ENCODE assay signal across 13 cellular contexts in genomic region chr4:76623217-76624060, GRCh38.
DNase-seq lines count a peak whose midpoint lies in the region; ATAC-seq and TF ChIP-seq lines count a peak whose summit lies in the region.
"Had no signal": no experiment of that assay in that cellular context is flagged by ENCODE, and none has a peak within 500 bp of the region (broad histone marks: within the 10 kb centered on the region; RNA-seq: fewer than 3 reads in every experiment).

No MANE protein-coding gene starts in this region.

- H3K9me3 ChIP-seq in ascending aorta (no peaks in the 10 kb centered on the region), hepatocyte (ENCODE audit: low read depth) (no peaks in the 10 kb centered on the region), sigmoid colon (no peaks in the 10 kb centered on the region), adrenal gland (replicated peaks in 1 of 3) (no peaks in the 10 kb centered on the region)
- H3K9me3 ChIP-seq: MG63 had no signal

- H3K9me2 ChIP-seq in hepatocyte (replicated peaks; ENCODE audit: insufficient read depth), result no peaks in the 10 kb centered on the region

- peak overlapping the region; percentile 67 for H3K4me2 ChIP-seq in hepatocyte

- TF ChIP-seq CTCF in ascending aorta (IDR thresholded peaks at IDR 0.05) (no peak), hepatocyte (IDR thresholded peaks at IDR 0.05; ENCODE audit: poor library complexity) (no peak), sigmoid colon (IDR thresholded peaks at IDR 0.05) (no peak), adrenal gland (IDR thresholded peaks at IDR 0.05) (no peak)

- ATAC-seq in HG02798 (IDR thresholded peaks at IDR 0.05; ENCODE audit: poor library complexity, unreplicated experiment), result no peak
- ATAC-seq in HG02610 (IDR thresholded peaks at IDR 0.05; ENCODE audit: unreplicated experiment), result no peak
- ATAC-seq: activated naive CD8-positive, alpha-beta T cell treated with anti-CD3 and anti-CD28 coated beads, Interleukin-2, amount 50 U/mL, for 24 hours; Panc1 had no signal

- H3K4me3 ChIP-seq in ascending aorta, result peak overlapping the region in 1 of 2 donors; percentile 34
- H3K4me3 ChIP-seq in hepatocyte, result no peak overlapping the region
- peak overlapping the region in 2 of 4 donors; percentile 21 to 26 for H3K4me3 ChIP-seq in sigmoid colon
- H3K4me3 ChIP-seq in adrenal gland, result peak overlapping the region in 1 of 4 donors; percentile 37
- H3K4me3 ChIP-seq: MG63 had no signal

- no peak for TF ChIP-seq EP300 in sigmoid colon (IDR thresholded peaks at IDR 0.05)

- H2AFZ ChIP-seq in hepatocyte, result no peak overlapping the region

- no peak for TF ChIP-seq POLR2A in sigmoid colon (IDR thresholded peaks at IDR 0.05)
- TF ChIP-seq POLR2A in adrenal gland (IDR thresholded peaks at IDR 0.05), result no peak

- 56% methylated on average over 4 of the region's 4 CpGs for WGBS in hepatocyte (ENCODE audit: low lambda C conversion rate, missing lambda C conversion rate)
- 71 to 74% methylated on average over 4 of the region's 4 CpGs for whole genome bisulfite sequencing in sigmoid colon, 2 donors
- 74 to 93% (median 83%) methylated on average over 4 of the region's 4 CpGs for WGBS in adrenal gland, 4 donors

- DNase-seq in ELR (ENCODE audit: low read depth) (peak; percentile 21), ascending aorta (ENCODE audit: low spot score in 2 of 2) (no peak), hepatocyte (ENCODE audit: low spot score) (no peak), sigmoid colon (no peak), GF-D8 (lab: John Stamatoyannopoulos, UW) (no peak), adrenal gland (no peak)
- DNase-seq: activated naive CD8-positive, alpha-beta T cell treated with anti-CD3 and anti-CD28 coated beads, Interleukin-2, amount 50 U/mL, for 24 hours; GDM1; small intestine had no signal

- no peaks in the 10 kb centered on the region for H4K20me1 ChIP-seq in hepatocyte (ENCODE audit: insufficient read depth, poor library complexity, severe bottlenecking)

- H3K27me3 ChIP-seq in ascending aorta, result no peaks in the 10 kb centered on the region
- no peaks in the 10 kb centered on the region for H3K27me3 ChIP-seq in hepatocyte
- H3K27me3 ChIP-seq in sigmoid colon, result no peaks in the 10 kb centered on the region
- no peaks in the 10 kb centered on the region for H3K27me3 ChIP-seq in adrenal gland
- H3K27me3 ChIP-seq: MG63 had no signal

- H3K27ac ChIP-seq in ascending aorta (peak overlapping the region; percentile 84 to 86), hepatocyte (peak overlapping the region; percentile 81), sigmoid colon (peak overlapping the region; percentile 64 to 86 (median 81)), adrenal gland (peak overlapping the region in 2 of 5 donors; percentile 75 to 79)

- peaks cover 14 to 50% of the 10 kb centered on the region in 2 donors for H3K4me1 ChIP-seq in ascending aorta
- peaks cover 31% of the 10 kb centered on the region for H3K4me1 ChIP-seq in hepatocyte (ENCODE audit: insufficient read depth)
- peaks cover 0 to 43% (median 40%) of the 10 kb centered on the region in 4 donors for H3K4me1 ChIP-seq in sigmoid colon
- H3K4me1 ChIP-seq in adrenal gland (replicated peaks in 1 of 2), result peaks cover 0 to 17% of the 10 kb centered on the region in 2 donors

- H3K36me3 ChIP-seq in ascending aorta (no peaks in the 10 kb centered on the region), hepatocyte (replicated peaks; ENCODE audit: insufficient read depth, low read depth) (no peaks in the 10 kb centered on the region), sigmoid colon (no peaks in the 10 kb centered on the region), adrenal gland (replicated peaks in 1 of 2) (no peaks in the 10 kb centered on the region)
- H3K36me3 ChIP-seq: MG63 had no signal

- intact Hi-C loops in ascending aorta (cut with DNase I) (loop anchor here (5.0 kb wide), 2 partner anchors 36 to 114 kb away; no protein-coding TSS in a partner anchor), sigmoid colon (cut with DNase I) (loop anchor here (10.0 kb wide), 1 partner anchor 61 kb away; no protein-coding TSS in a partner anchor), adrenal gland (cut with DNase I) (no loop called here)

- H3K79me2 ChIP-seq in hepatocyte, result peaks cover 44% of the 10 kb centered on the region

Comparison
In these comparisons a context has a peak if more than half of its experiments do, and no peak if none do; other contexts are left out.
1. intact Hi-C loops: an anchor here in ascending aorta (5.0 kb wide) and sigmoid colon (10.0 kb wide); none called in adrenal gland.